In the genomic region with DNA sequence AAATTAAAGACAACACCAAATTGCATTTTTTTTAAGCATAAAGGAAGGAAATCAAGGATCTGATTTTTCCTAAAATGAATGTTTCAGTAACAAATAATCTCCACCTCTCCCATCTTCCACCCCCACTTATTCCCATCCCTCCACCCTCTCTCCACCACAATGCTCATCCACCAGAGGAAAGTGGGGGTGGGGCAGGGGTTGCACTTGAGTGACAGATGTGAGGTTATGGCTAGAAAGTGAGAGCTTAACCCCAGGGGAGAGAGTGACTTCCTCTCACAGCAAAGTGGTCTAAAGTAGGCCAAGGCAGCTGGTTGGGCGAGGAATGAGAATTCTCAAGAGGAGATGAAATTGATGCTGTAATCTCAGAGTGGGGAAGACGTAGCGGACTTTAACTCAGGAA, we compare ENCODE assay signal across 9 cellular contexts.
DNase-seq lines count a peak whose midpoint lies in the region; ATAC-seq and TF ChIP-seq lines count a peak whose summit lies in the region.
"Had no signal": no experiment of that assay in that cellular context is flagged by ENCODE, and none has a peak within 500 bp of the region (broad histone marks: within the 10 kb centered on the region; RNA-seq: fewer than 3 reads in every experiment).

No MANE protein-coding gene starts in this region.

- peaks cover 79% of the 10 kb centered on the region for H3K4me1 Mint-ChIP-seq in nephron

- DNase-seq in NCI-H2227 (lab: John Stamatoyannopoulos, UW; ENCODE audit: unreplicated experiment), result peak; percentile 75
- no peak for DNase-seq in cerebellar nuclear complex (lab: John Stamatoyannopoulos, UW)
- DNase-seq in medulla oblongata (ENCODE audit: extremely low spot score), result no peak
- DNase-seq in prostate gland (ENCODE audit: low spot score), result no peak
- DNase-seq: brain microvascular endothelial cell had no signal

- no peak overlapping the region for H3K27ac ChIP-seq in prostate gland
- H3K27ac ChIP-seq: brain microvascular endothelial cell had no signal

- H3K9me3 Mint-ChIP-seq in nephron, result peaks cover 6% of the 10 kb centered on the region

- intact Hi-C loops in prostate gland (cut with DNase I), result no loop called here

- H3K9me3 ChIP-seq in prostate gland, result no peaks in the 10 kb centered on the region

- H3K36me3 ChIP-seq in prostate gland, result no peaks in the 10 kb centered on the region
- H3K36me3 ChIP-seq: brain microvascular endothelial cell had no signal

- ATAC-seq in GM18858 (IDR thresholded peaks at IDR 0.05; ENCODE audit: unreplicated experiment), result peak; percentile 81
- peak; percentile 64 for ATAC-seq in HG02642 (IDR thresholded peaks at IDR 0.05; ENCODE audit: poor library complexity, unreplicated experiment)

- WGBS in prostate gland, result 89% methylated on average over 3 of the region's 3 CpGs

- peak overlapping the region; percentile 65 to 75 (median 72) for H3K27ac Mint-ChIP-seq in nephron
- H3K27ac Mint-ChIP-seq: T-helper 1 cell treated with Interleukin-12 subunit alpha and Interleukin-12 subunit beta and Interleukin-4 antibody, amounts not matched to agents 30 μg/mL and 1 μg/mL, for 36 hours had no signal

- TF ChIP-seq CTCF in nephron (IDR thresholded peaks at IDR 0.05; ENCODE audit: unreplicated experiment in 3 of 3) (no peak), prostate gland (IDR thresholded peaks at IDR 0.05) (no peak)

- H3K4me1 ChIP-seq in prostate gland (replicated peaks), result no peaks in the 10 kb centered on the region

- no peaks in the 10 kb centered on the region for H3K27me3 Mint-ChIP-seq in nephron (ENCODE audit: low read depth)

- TF ChIP-seq POLR2A in prostate gland (IDR thresholded peaks at IDR 0.05), result no peak

- H3K27me3 ChIP-seq in prostate gland (replicated peaks; ENCODE audit: insufficient read depth), result no peaks in the 10 kb centered on the region
- H3K27me3 ChIP-seq: brain microvascular endothelial cell had no signal

- no peaks in the 10 kb centered on the region for H3K36me3 Mint-ChIP-seq in nephron (ENCODE audit: low read depth)

- peak overlapping the region in 2 of 3 experiments; percentile 9 to 25 for H3K4me3 Mint-ChIP-seq in nephron
- H3K4me3 Mint-ChIP-seq: T-helper 1 cell treated with Interleukin-12 subunit alpha and Interleukin-12 subunit beta and Interleukin-4 antibody, amounts not matched to agents 30 μg/mL and 1 μg/mL, for 36 hours had no signal

- H3K4me3 ChIP-seq in prostate gland, result no peak overlapping the region
